ENCODE assay signal across 8 cellular contexts in genomic region chr18:9136315-9137141, GRCh38. TPM values are rescaled to one million over a fixed set of nuclear protein-coding genes. Genes with fewer than 3 reads are reported as not detected.
A peak's percentile ranks its signal among the peaks of the same experiment; 100 is the strongest.
DNase-seq lines count a peak whose midpoint lies in the region; ATAC-seq and TF ChIP-seq lines count a peak whose summit lies in the region.

Gene ANKRD12, plus strand, starts transcription at chr18:9136781. Its CDS starts 45,652 bp downstream, at chr18:9182433.

- H3K4me3 ChIP-seq in BE2C (ENCODE audit: low read depth, low read length) (peak within 1 kb of the TSS; percentile 85), choroid plexus epithelial cell (ENCODE audit: low read depth, low read length) (peak within 1 kb of the TSS; percentile 92)

- ATAC-seq in GM19324 (IDR thresholded peaks at IDR 0.05; ENCODE audit: low FRiP score, unreplicated experiment) = peak; percentile 81
- ATAC-seq in HG03460 (IDR thresholded peaks at IDR 0.05; ENCODE audit: unreplicated experiment) = peak; percentile 63

- no peaks in the 10 kb centered on the region for H3K36me3 ChIP-seq in BE2C

- no peaks in the 10 kb centered on the region for H3K9me3 ChIP-seq in BE2C

- H3K27me3 ChIP-seq in BE2C = no peaks in the 10 kb centered on the region

- no peak for TF ChIP-seq CTCF in BE2C (IDR thresholded peaks at IDR 0.05; ENCODE audit: low read depth, low read length)
- no peak for TF ChIP-seq CTCF in choroid plexus epithelial cell (conservative IDR thresholded peaks at IDR 0.05; ENCODE audit: low read depth, low read length)

- H3K4me1 ChIP-seq in BE2C = no peaks in the 10 kb centered on the region

- DNase-seq in BE2C (peak; percentile 91), NCI-H524 treated with DMSO at 0.1 percent for 48 hours (lab: John Stamatoyannopoulos, UW) (peak; percentile 67), choroid plexus epithelial cell (ENCODE audit: low read depth) (peak; percentile 98), kidney tubule cell (ENCODE audit: low spot score) (peak; percentile 98)
- DNase-seq in activated CD4-positive, alpha-beta T cell treated with anti-CD3 and anti-CD28 coated beads for 4 hours = peak; percentile 95 to 96
- peak; percentile 95 to 96 for DNase-seq in stimulated activated CD4-positive, alpha-beta T cell treated with anti-CD3 and anti-CD28 coated beads, Interleukin-1b, Interleukin-23, amount 100 ng/mL, for 1 hour (ENCODE audit: low read depth in 2 of 2)

RNA-seq across cellular contexts. Expression of gene ANKRD12, which starts in this region (rescaled TPM):
- 19.7 TPM for polyA plus RNA-seq in BE2C (2012; ENCODE audit: insufficient read depth, insufficient read length, low read depth)

Comparison
In these comparisons a context has a peak if more than half of its experiments do, and no peak if none do; other contexts are left out.
1. Peak in every context shown above with its lines: DNase-seq, ATAC-seq and H3K4me3 ChIP-seq.